In the genomic region with DNA sequence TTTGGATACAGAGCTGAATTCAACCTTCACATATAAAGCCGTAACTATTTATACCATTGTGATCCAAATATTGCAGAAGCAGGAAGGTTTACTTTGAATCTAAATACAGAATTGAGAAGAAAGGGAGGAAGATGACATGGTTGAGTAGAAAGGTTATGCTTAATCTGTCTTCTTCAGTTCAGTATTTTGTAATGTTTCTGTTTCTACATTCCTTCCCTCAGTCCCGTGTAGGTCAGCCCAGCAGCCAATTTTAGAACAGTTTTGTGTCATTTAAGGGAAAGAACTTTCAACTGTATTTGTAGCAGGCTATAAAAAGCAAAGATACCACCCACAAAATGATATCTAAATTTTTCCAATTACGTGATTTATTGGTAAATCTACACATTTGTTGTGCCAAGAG, we compare ENCODE assay signal across 11 cellular contexts.
DNase-seq lines count a peak whose midpoint lies in the region; ATAC-seq and TF ChIP-seq lines count a peak whose summit lies in the region.
"Had no signal": no experiment of that assay in that cellular context is flagged by ENCODE, and none has a peak within 500 bp of the region (broad histone marks: within the 10 kb centered on the region; RNA-seq: fewer than 3 reads in every experiment).

No MANE protein-coding gene starts in this region.

- dilution Hi-C loops in IMR-90 (cut with HindIII; ENCODE audit: low sequenced_read_pairs, unreplicated experiment), result loop anchor here (25.0 kb wide), 1 partner anchor 99 kb away; a partner anchor contains a TSS

- WGBS in IMR-90 (ENCODE audit: extremely low coverage in 2 of 2, insufficient read length in 1 of 2), 2 experiments, result no CpG with 5 or more reads among the region's 3 CpGs

- no peaks in the 10 kb centered on the region for H3K4me1 Mint-ChIP-seq in T-helper 17 cell
- H3K4me1 Mint-ChIP-seq: central memory CD8-positive, alpha-beta T cell had no signal

- intact Hi-C loops in IMR-90 (cut with micrococcal nuclease), result loop anchor here (10.0 kb wide), 1 partner anchor 501 kb away; no protein-coding TSS in a partner anchor

- peak; percentile 46 for DNase-seq in IMR-90
- DNase-seq in choroid plexus epithelial cell (ENCODE audit: low read depth), result peak; percentile 74
- DNase-seq in kidney tubule cell (ENCODE audit: low spot score), result peak; percentile 6
- DNase-seq in thoracic aorta (ENCODE audit: low spot score), result no peak
- no peak for DNase-seq in T-helper 17 cell
- DNase-seq: midbrain, NCI-H1105 treated with DMSO at 0.1 percent for 48 hours, NCI-H510A treated with DMSO at 0.1 percent for 48 hours had no signal

- H2AK5ac ChIP-seq in IMR-90 (ENCODE audit: low read depth, low read length), result no peak overlapping the region

- no peak for TF ChIP-seq RAD21 in IMR-90 (IDR thresholded peaks at IDR 0.05; ENCODE audit: low read length)

- peak overlapping the region; percentile 58; the same call in 1 of the 2 replicates for H3K4me2 ChIP-seq in IMR-90 (ENCODE audit: low read depth, low read length)

- H3K36me3 ChIP-seq in IMR-90 (ENCODE audit: control insufficient read depth, insufficient read depth, low read length) (no peaks in the 10 kb centered on the region), thoracic aorta (no peaks in the 10 kb centered on the region)

- H3K23ac ChIP-seq in IMR-90 (ENCODE audit: low read depth, low read length), result peak overlapping the region; percentile 54; the same call in 1 of the 2 replicates

- no peaks in the 10 kb centered on the region for H4K20me1 ChIP-seq in IMR-90 (ENCODE audit: insufficient read depth, low read length)

- peak overlapping the region; percentile 92 for H3K18ac ChIP-seq in IMR-90 (ENCODE audit: low read depth, low read length)

- H3K27ac Mint-ChIP-seq in T-helper 17 cell, result no peak overlapping the region

- H3K9me3 ChIP-seq in IMR-90 (ENCODE audit: control insufficient read depth, insufficient read depth, low read length) (no peaks in the 10 kb centered on the region), thoracic aorta (no peaks in the 10 kb centered on the region), T-helper 17 cell (ENCODE audit: control insufficient read depth, low read length, poor library complexity, severe bottlenecking) (no peaks in the 10 kb centered on the region)

- H3K27me3 ChIP-seq in IMR-90 (ENCODE audit: control insufficient read depth, insufficient read depth, low read length), result no peaks in the 10 kb centered on the region
- H3K27me3 ChIP-seq in thoracic aorta (replicated peaks; ENCODE audit: insufficient read depth), result no peaks in the 10 kb centered on the region

- H3K27ac ChIP-seq in IMR-90 (ENCODE audit: insufficient read depth, low read length) (peak overlapping the region; percentile 100), thoracic aorta (peak overlapping the region; percentile 71 to 81)

- H2BK120ac ChIP-seq in IMR-90 (ENCODE audit: low read depth, low read length), result peak overlapping the region; percentile 100

- no peak overlapping the region; the same call in 1 of the 2 replicates for H3K9ac ChIP-seq in IMR-90 (ENCODE audit: low read depth, low read length)

- POLR2A ChIA-PET in IMR-90 (lab: Charles Lee; ENCODE audit: unreplicated experiment), result interaction anchor here (3.6 kb wide), 1 partner anchor 96 kb away, joined by 26 read pairs; a partner anchor contains a TSS

- ATAC-seq in IMR-90 (ENCODE audit: low read depth), result no peak
- peak; percentile 30 for ATAC-seq in thoracic aorta (ENCODE audit: insufficient number of reproducible peaks, low FRiP score, low read depth)
- ATAC-seq in T-helper 17 cell, result no peak
- ATAC-seq in GM21786 (IDR thresholded peaks at IDR 0.05; ENCODE audit: unreplicated experiment), result no peak
- no peak for ATAC-seq in GM21381 (IDR thresholded peaks at IDR 0.05; ENCODE audit: unreplicated experiment)

- H3K4me1 ChIP-seq in IMR-90 (ENCODE audit: control insufficient read depth, insufficient read depth, low read length) (peaks cover 19% of the 10 kb centered on the region), thoracic aorta (ENCODE audit: control insufficient read depth in 1 of 2, low read depth in 2 of 2) (peaks cover 28 to 63% of the 10 kb centered on the region in 2 donors)

- H3K36me3 Mint-ChIP-seq in T-helper 17 cell (ENCODE audit: low read depth), result peaks cover 3% of the 10 kb centered on the region

- peak overlapping the region; percentile 88; the same call in 1 of the 2 replicates for H3K56ac ChIP-seq in IMR-90 (ENCODE audit: extremely low read depth, insufficient read depth, low read length)

- H3K4ac ChIP-seq in IMR-90 (ENCODE audit: low read depth, low read length), result peak overlapping the region; percentile 99; the same call in 1 of the 2 replicates

- H3K27me3 Mint-ChIP-seq in T-helper 17 cell, result peaks cover 30% of the 10 kb centered on the region

- peak overlapping the region; percentile 79; the same call in 1 of the 2 replicates for H4K91ac ChIP-seq in IMR-90 (ENCODE audit: insufficient read depth, low read depth, low read length)

- H2BK20ac ChIP-seq in IMR-90 (ENCODE audit: low read depth, low read length), result peak overlapping the region; percentile 99

- H2BK5ac ChIP-seq in IMR-90 (ENCODE audit: low read depth, low read length, poor library complexity, severe bottlenecking), result peak overlapping the region; percentile 100

- peaks cover 16 to 42% of the 10 kb centered on the region in 2 experiments; a peak in 3 of 4 replicates for H3K79me1 ChIP-seq in IMR-90 (ENCODE audit: low read depth in 1 of 2, low read length in 2 of 2)

- H3K4me3 ChIP-seq in IMR-90 (ENCODE audit: insufficient read depth, low read depth, low read length) (no peak overlapping the region), choroid plexus epithelial cell (ENCODE audit: low read depth, low read length) (no peak overlapping the region), thoracic aorta (peak overlapping the region; percentile 50)

- peak overlapping the region; percentile 98; the same call in 2 of the 3 replicates for H2BK15ac ChIP-seq in IMR-90 (ENCODE audit: low read depth, low read length)

- H3K4me3 Mint-ChIP-seq in T-helper 17 cell, result no peak overlapping the region
- H3K4me3 Mint-ChIP-seq: central memory CD8-positive, alpha-beta T cell had no signal

- H2AK9ac ChIP-seq in IMR-90 (replicated peaks; ENCODE audit: low read depth, low read length, poor library complexity), result no peak overlapping the region

- TF ChIP-seq CTCF in IMR-90 (conservative IDR thresholded peaks at IDR 0.05; ENCODE audit: low read depth, low read length) (no peak), choroid plexus epithelial cell (conservative IDR thresholded peaks at IDR 0.05; ENCODE audit: low read depth, low read length) (no peak), thoracic aorta (IDR thresholded peaks at IDR 0.05) (no peak)

- no peak overlapping the region for H2AFZ ChIP-seq in IMR-90 (replicated peaks; ENCODE audit: low read length, poor library complexity)

- no TSS peak for BruUV-seq in IMR-90 (replicated peaks; lab: Mats Ljungman, UMichigan)

- no peak for TF ChIP-seq POLR2A in IMR-90 (IDR thresholded peaks at IDR 0.05; ENCODE audit: low read depth, low read length)

- H3K14ac ChIP-seq in IMR-90 (replicated peaks; ENCODE audit: low read depth, low read length), result peak overlapping the region; percentile 87; the same call in 1 of the 2 replicates

- H4K8ac ChIP-seq in IMR-90 (ENCODE audit: low read depth in 2 of 2, low read length in 2 of 2), result peak overlapping the region; percentile 72 to 87; a peak in 3 of 4 replicates

- CTCF ChIA-PET in IMR-90 (lab: Yijun Ruan, JAX), result interaction anchor here (1.5 kb wide), 1 partner anchor 10 kb away, joined by 3 read pairs; no protein-coding TSS in a partner anchor

- in situ Hi-C loops in IMR-90 (cut with MboI; ENCODE audit: low sequenced_read_pairs), result no loop called here

- peak overlapping the region; percentile 13; the same call in 1 of the 2 replicates for H4K5ac ChIP-seq in IMR-90 (ENCODE audit: low read depth, low read length)

- peaks cover 9% of the 10 kb centered on the region for H3K9me1 ChIP-seq in IMR-90 (ENCODE audit: insufficient read depth, low read length)

TF ChIP-seq in IMR-90, 13 proteins besides CTCF, POLR2A, EP300 and RAD21:
- peak; percentile 79; the same call in 1 of the 2 replicates for TF ChIP-seq BHLHE40 (IDR thresholded peaks at IDR 0.05; ENCODE audit: low read depth, low read length)
- TF ChIP-seq, protein P1, sequence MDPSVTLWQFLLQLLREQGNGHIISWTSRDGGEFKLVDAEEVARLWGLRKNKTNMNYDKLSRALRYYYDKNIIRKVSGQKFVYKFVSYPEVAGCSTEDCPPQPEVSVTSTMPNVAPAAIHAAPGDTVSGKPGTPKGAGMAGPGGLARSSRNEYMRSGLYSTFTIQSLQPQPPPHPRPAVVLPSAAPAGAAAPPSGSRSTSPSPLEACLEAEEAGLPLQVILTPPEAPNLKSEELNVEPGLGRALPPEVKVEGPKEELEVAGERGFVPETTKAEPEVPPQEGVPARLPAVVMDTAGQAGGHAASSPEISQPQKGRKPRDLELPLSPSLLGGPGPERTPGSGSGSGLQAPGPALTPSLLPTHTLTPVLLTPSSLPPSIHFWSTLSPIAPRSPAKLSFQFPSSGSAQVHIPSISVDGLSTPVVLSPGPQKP (IDR thresholded peaks at IDR 0.05; ENCODE audit: borderline replicate concordance, low read depth, low read length), result no peak

Comparison
In these comparisons a context has a peak if more than half of its experiments do, and no peak if none do; other contexts are left out.
1. DNase-seq: peak in IMR-90 (single experiment), choroid plexus epithelial cell (single experiment) and kidney tubule cell (single experiment); none in thoracic aorta (single experiment) and T-helper 17 cell (0 of 3).